20 cellular contexts compared by ENCODE assay signal in the genomic region with DNA sequence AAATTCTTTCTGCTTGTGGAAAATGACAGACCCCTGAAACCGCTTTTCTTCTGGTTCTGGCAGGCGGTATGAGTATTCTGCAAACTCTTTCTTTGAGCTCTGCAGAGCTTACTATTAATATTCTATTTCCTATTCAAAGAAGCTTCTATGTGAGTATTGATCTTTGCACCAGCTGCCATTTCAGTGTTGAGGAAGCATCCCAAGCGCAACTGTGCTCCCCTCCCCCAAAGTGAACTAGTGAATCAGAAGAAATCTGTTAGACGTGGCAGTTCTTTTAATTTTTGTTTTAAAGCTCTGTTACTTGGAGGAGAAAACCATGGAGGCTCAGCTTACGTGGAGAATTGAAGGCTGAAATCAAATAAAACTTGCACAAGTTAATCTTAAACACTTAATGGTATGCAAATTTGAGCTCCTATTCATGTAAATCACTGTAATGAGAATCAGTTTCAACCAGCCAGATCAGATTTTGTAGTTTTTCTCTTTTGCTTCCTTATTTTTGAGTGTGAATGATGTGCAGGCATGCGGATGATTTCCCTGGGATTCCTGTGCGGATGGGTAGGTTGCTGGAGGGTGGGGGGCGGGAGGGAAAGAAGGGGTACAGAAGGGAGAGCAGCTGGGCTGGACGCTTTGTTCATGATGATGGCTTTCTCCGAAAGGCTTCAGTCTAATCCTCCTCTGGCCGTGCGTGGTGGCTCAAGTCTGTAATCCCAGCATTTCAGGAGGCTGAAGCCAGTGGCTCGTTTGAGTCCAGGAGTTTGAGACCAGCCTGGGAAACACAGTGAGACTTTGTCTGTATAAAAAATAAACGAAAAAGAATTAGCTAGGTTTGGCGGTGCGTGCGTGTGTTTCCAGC. TPM values are rescaled to one million over a fixed set of nuclear protein-coding genes. Genes with fewer than 3 reads are reported as not detected.
"Had no signal": no experiment of that assay in that cellular context is flagged by ENCODE, and none has a peak within 500 bp of the region (broad histone marks: within the 10 kb centered on the region; RNA-seq: fewer than 3 reads in every experiment).

No MANE protein-coding gene starts in this region.

- H3K36me3 ChIP-seq: heart left ventricle, tibial artery had no signal

- H3K36me3 Mint-ChIP-seq: activated naive CD8-positive, alpha-beta T cell treated with anti-CD3 and anti-CD28 coated beads for 36 hours had no signal

- DNase-seq: activated CD4-positive, alpha-beta T cell treated with anti-CD3 and anti-CD28 coated beads, Interleukin-2, amount 50 U/mL, for 48 hours; activated naive CD8-positive, alpha-beta T cell treated with anti-CD3 and anti-CD28 coated beads for 36 hours; amniotic stem cell; dorsolateral prefrontal cortex; foreskin melanocyte; heart left ventricle; mesenchymal stem cell; natural killer cell; right cardiac atrium; stimulated activated naive CD8-positive, alpha-beta T cell treated with anti-CD3 and anti-CD28 coated beads, Interleukin-15, Interleukin-2, amounts not matched to agents 100 U/mL and 50 U/mL, for 24 hours; substantia nigra; tibial artery had no signal

- H3K9me3 ChIP-seq: tibial artery had no signal

- ATAC-seq: heart left ventricle; natural killer cell; right cardiac atrium; stimulated activated naive CD8-positive, alpha-beta T cell treated with anti-CD3 and anti-CD28 coated beads, Interleukin-15, Interleukin-2, amounts not matched to agents 100 U/mL and 50 U/mL, for 24 hours had no signal

- H3K4me1 ChIP-seq: heart left ventricle, tibial artery had no signal

- H3K4me3 Mint-ChIP-seq: activated naive CD8-positive, alpha-beta T cell treated with anti-CD3 and anti-CD28 coated beads for 36 hours; activated T-helper 1 cell treated with anti-CD3 and anti-CD28 coated beads, Interleukin-12 subunit alpha, Interleukin-12 subunit beta, Interleukin-2, Interleukin-4 antibody, amounts not matched to agents 30 ng/mL and 10 ng/mL and 1 ng/mL, durations not matched to agents 14 hours and 24 hours and 36 hours; natural killer cell had no signal

- H3K9me3 Mint-ChIP-seq: activated T-helper 1 cell treated with anti-CD3 and anti-CD28 coated beads, Interleukin-12 subunit alpha, Interleukin-12 subunit beta, Interleukin-2, Interleukin-4 antibody, amounts not matched to agents 30 ng/mL and 10 ng/mL and 1 ng/mL, durations not matched to agents 14 hours and 24 hours and 36 hours had no signal

- H3K4me1 Mint-ChIP-seq: activated naive CD8-positive, alpha-beta T cell treated with anti-CD3 and anti-CD28 coated beads for 36 hours; natural killer cell had no signal

- H3K27ac Mint-ChIP-seq: activated naive CD8-positive, alpha-beta T cell treated with anti-CD3 and anti-CD28 coated beads for 36 hours; activated T-helper 1 cell treated with anti-CD3 and anti-CD28 coated beads, Interleukin-12 subunit alpha, Interleukin-12 subunit beta, Interleukin-2, Interleukin-4 antibody, amounts not matched to agents 30 ng/mL and 10 ng/mL and 1 ng/mL, durations not matched to agents 14 hours and 24 hours and 36 hours; natural killer cell; progenitor cell of endocrine pancreas had no signal

- H3K4me3 ChIP-seq: heart left ventricle, skin epidermis, tibial artery had no signal

- H3K27ac ChIP-seq: dorsolateral prefrontal cortex, heart left ventricle, skin epidermis, tibial artery had no signal

RNA-seq across cellular contexts. Expression of a gene that starts 16.1 kb away (rescaled TPM):
- total RNA-seq: activated naive CD8-positive, alpha-beta T cell treated with anti-CD3 and anti-CD28 coated beads for 36 hours; activated T-helper 1 cell treated with anti-CD3 and anti-CD28 coated beads, Interleukin-12 subunit alpha, Interleukin-12 subunit beta, Interleukin-2, Interleukin-4 antibody, amounts not matched to agents 30 ng/mL and 10 ng/mL and 1 ng/mL, durations not matched to agents 14 hours and 24 hours and 36 hours; epithelial cell of proximal tubule; kidney epithelial cell; liver; natural killer cell; omental fat pad; progenitor cell of endocrine pancreas; right cardiac atrium; T-helper 2 cell treated with Interferon-gamma antibody and Interleukin-4, amounts not matched to agents 100 ng/mL and 5 ng/mL, for 36 hours had no signal
- polyA plus RNA-seq: liver, right cardiac atrium had no signal
